In the genomic region with DNA sequence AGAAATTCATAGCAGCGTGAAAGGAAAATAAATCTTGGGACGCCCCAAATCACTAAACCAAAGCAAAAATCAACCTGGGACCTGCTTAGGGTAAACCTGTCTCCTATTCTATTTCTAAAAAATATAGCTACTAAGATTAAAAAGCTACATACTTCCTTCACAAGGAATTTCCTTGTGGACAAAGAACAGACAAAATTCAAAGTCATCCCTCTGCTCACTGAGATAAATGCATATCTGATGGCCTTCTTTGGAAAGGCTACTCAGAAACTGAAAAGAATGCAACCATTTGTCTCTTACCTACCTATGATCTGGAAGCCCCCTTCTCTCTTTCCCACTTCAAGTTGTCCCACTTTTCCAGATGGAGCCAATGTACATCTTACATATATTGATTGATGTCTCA, we compare ENCODE assay signal across 35 cellular contexts.
"Had no signal": no experiment of that assay in that cellular context is flagged by ENCODE, and none has a peak within 500 bp of the region (broad histone marks: within the 10 kb centered on the region; RNA-seq: fewer than 3 reads in every experiment).

No MANE protein-coding gene starts in this region.

- H3K4me2 ChIP-seq: KMS-11 had no signal

- H3K4me3 ChIP-seq: MG63 had no signal

- H3K27me3 ChIP-seq: MG63 had no signal

- DNase-seq: Karpas-422, Kasumi-1, KG1, MG63, MM.1S, MV-4-11, NCI-H1048, NCI-H1092, NCI-H1092 treated with DMSO at 0.1 percent for 48 hours, NCI-H1105, NCI-H1105 treated with DMSO at 0.1 percent for 48 hours, NCI-H1417, NCI-H1417 treated with DMSO at 0.1 percent for 48 hours, NCI-H1436, NCI-H1436 treated with DMSO at 0.1 percent for 48 hours, NCI-H146, NCI-H1694, NCI-H1694 treated with DMSO at 0.1 percent for 48 hours, NCI-H187, NCI-H187 treated with DMSO at 0.1 percent for 48 hours, NCI-H1930, NCI-H2029, NCI-H2029 treated with DMSO at 0.1 percent for 48 hours, NCI-H2081, NCI-H2081 treated with DMSO at 0.1 percent for 48 hours, NCI-H2107, NCI-H2171, NCI-H2171 treated with DMSO at 0.1 percent for 48 hours, NCI-H2227 treated with DMSO at 0.1 percent for 48 hours, NCI-H226, NCI-H345, NCI-H446, NCI-H446 treated with DMSO at 0.1 percent for 48 hours, NCI-H510A had no signal

- H3K36me3 ChIP-seq: MG63 had no signal

- H3K9ac ChIP-seq: KMS-11 had no signal

- H3K27ac ChIP-seq: KMS-11 had no signal
